9 cellular contexts compared by ENCODE assay signal in the genomic region with DNA sequence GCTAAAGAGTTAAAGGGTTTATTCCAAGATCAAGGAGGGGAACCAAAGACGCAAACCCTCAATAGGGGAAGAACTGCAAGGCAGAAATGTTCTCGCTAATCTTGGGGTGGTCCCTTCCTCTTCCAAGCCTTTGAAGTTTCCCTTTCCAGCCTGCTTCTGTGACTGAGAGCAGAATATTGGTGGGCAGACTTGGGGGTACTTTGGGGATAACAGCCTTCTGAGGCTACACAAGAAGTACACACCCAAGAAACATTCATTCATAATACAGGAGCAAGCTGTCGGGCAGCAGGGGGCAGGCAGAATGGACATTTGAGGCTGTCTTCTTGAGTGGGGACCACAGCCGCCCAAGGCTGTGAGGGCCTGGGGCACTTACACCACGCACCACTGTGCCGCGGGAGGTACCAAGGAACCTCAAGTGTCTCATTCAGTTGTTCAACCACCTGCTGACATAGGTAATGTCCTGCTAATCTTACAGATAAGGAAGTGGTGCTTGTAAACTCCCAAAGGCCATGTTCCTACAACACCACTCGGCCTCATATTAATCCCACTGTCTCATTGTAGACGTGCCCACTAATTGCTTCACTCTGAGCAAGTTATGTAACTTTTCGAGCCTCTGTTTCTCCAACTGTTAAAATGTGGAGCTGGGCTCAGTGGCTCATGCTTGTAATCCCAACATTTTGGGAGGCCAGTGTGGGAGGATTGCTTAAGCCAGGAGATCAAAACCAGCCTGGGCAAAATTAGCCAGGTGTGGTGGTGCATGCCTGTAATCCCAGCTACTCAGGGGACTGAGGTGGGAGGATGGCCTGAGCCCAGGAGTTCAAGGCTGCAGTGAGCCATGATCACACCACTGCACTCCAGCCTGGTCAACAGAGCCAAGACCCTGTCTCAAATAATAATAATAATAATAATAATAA. TPM values are rescaled to one million over a fixed set of nuclear protein-coding genes. Genes with fewer than 3 reads are reported as not detected.
DNase-seq lines count a peak whose midpoint lies in the region; ATAC-seq and TF ChIP-seq lines count a peak whose summit lies in the region.
"Had no signal": no experiment of that assay in that cellular context is flagged by ENCODE, and none has a peak within 500 bp of the region (broad histone marks: within the 10 kb centered on the region; RNA-seq: fewer than 3 reads in every experiment).

No MANE protein-coding gene starts in this region.

- no peak for ATAC-seq in CD4-positive, CD25-positive, alpha-beta regulatory T cell (ENCODE audit: low read depth in 2 of 2)
- ATAC-seq in HG02840 (IDR thresholded peaks at IDR 0.05; ENCODE audit: low FRiP score, unreplicated experiment): no peak

- 0 out of 2 replicates have a peak, but pooled peaks cover 7% of the 10 kb centered on the region for H3F3A ChIP-seq in MM.1S (ENCODE audit: insufficient read depth, low read length)

- no peak for DNase-seq in CD4-positive, CD25-positive, alpha-beta regulatory T cell
- DNase-seq in osteoblast (ENCODE audit: insufficient read length, low spot score, missing footprints) (no peak), MM.1S (no peak), GM03348 (ENCODE audit: low spot score) (no peak), endothelial cell (ENCODE audit: low spot score) (no peak)
- DNase-seq: NCI-H1092 had no signal

- TF ChIP-seq CTCF in osteoblast (IDR thresholded peaks at IDR 0.05; ENCODE audit: extremely low read depth, low read depth, low read length) (no peak), MM.1S (IDR thresholded peaks at IDR 0.05; ENCODE audit: low read length) (no peak), endothelial cell (IDR thresholded peaks at IDR 0.05; ENCODE audit: unreplicated experiment) (no peak)

- H3K4me3 ChIP-seq in CD4-positive, CD25-positive, alpha-beta regulatory T cell (ENCODE audit: low read depth, low read length): no peak overlapping the region
- H3K4me3 ChIP-seq in HUES48 (ENCODE audit: low read depth, low read length) (no peak overlapping the region), endocrine pancreas (ENCODE audit: control insufficient read depth, insufficient read depth, low read length) (no peak overlapping the region), osteoblast (ENCODE audit: insufficient read depth, low read length) (no peak overlapping the region), MM.1S (ENCODE audit: low read length) (no peak overlapping the region)

- peaks cover 15 to 40% (median 24%) of the 10 kb centered on the region in 4 donors for H3K4me1 Mint-ChIP-seq in CD4-positive, CD25-positive, alpha-beta regulatory T cell
- H3K4me1 Mint-ChIP-seq in endothelial cell (ENCODE audit: unreplicated experiment): peaks cover 21% of the 10 kb centered on the region

- no peaks in the 10 kb centered on the region for H3K9me3 ChIP-seq in CD4-positive, CD25-positive, alpha-beta regulatory T cell (ENCODE audit: control insufficient read depth in 2 of 2, low read length in 2 of 2)
- H3K9me3 ChIP-seq in HUES48 (ENCODE audit: control insufficient read depth, insufficient read depth, low read length) (no peaks in the 10 kb centered on the region), endocrine pancreas (ENCODE audit: control insufficient read depth, low read length) (no peaks in the 10 kb centered on the region), osteoblast (ENCODE audit: low read depth, low read length) (no peaks in the 10 kb centered on the region), MM.1S (replicated peaks; ENCODE audit: insufficient read depth, low read length) (no peaks in the 10 kb centered on the region)

- no peaks in the 10 kb centered on the region for H3K27me3 ChIP-seq in CD4-positive, CD25-positive, alpha-beta regulatory T cell (ENCODE audit: control insufficient read depth, insufficient read depth, low read length)
- H3K27me3 ChIP-seq in HUES48 (ENCODE audit: control insufficient read depth, insufficient read depth, low read length) (no peaks in the 10 kb centered on the region), endocrine pancreas (ENCODE audit: control insufficient read depth, insufficient read depth, low read length) (no peaks in the 10 kb centered on the region), osteoblast (ENCODE audit: insufficient read depth, low read length) (no peaks in the 10 kb centered on the region), MM.1S (replicated peaks; ENCODE audit: insufficient read depth, low read length) (no peaks in the 10 kb centered on the region)

- peak overlapping the region; percentile 67 to 95 (median 84) for H3K4me3 Mint-ChIP-seq in CD4-positive, CD25-positive, alpha-beta regulatory T cell
- no peak overlapping the region for H3K4me3 Mint-ChIP-seq in endothelial cell (ENCODE audit: unreplicated experiment)

- H3K4me2 ChIP-seq in osteoblast (ENCODE audit: insufficient read depth, low read length) (no peak overlapping the region), MM.1S (ENCODE audit: low read depth, low read length) (no peak overlapping the region)

- H3K36me3 ChIP-seq in CD4-positive, CD25-positive, alpha-beta regulatory T cell (ENCODE audit: control insufficient read depth, insufficient read depth, low read length): no peaks in the 10 kb centered on the region
- H3K36me3 ChIP-seq in HUES48 (ENCODE audit: control insufficient read depth, insufficient read depth, low read length) (peaks cover 14% of the 10 kb centered on the region; the same call in 1 of the 2 replicates), endocrine pancreas (ENCODE audit: control insufficient read depth, insufficient read depth, low read length) (no peaks in the 10 kb centered on the region), osteoblast (ENCODE audit: insufficient read depth, low read length) (peaks cover 10% of the 10 kb centered on the region), MM.1S (replicated peaks; ENCODE audit: insufficient read depth, low read length) (no peaks in the 10 kb centered on the region)

- peaks cover 4% of the 10 kb centered on the region for H3K36me3 Mint-ChIP-seq in CD4-positive, CD25-positive, alpha-beta regulatory T cell
- H3K36me3 Mint-ChIP-seq in endothelial cell (ENCODE audit: low read depth, unreplicated experiment): peaks cover 3% of the 10 kb centered on the region

- H3K27ac ChIP-seq in CD4-positive, CD25-positive, alpha-beta regulatory T cell (ENCODE audit: insufficient read depth, low read length, poor library complexity, severe bottlenecking): no peak overlapping the region
- H3K27ac ChIP-seq in HUES48 (ENCODE audit: low read depth, low read length): peak overlapping the region; percentile 47
- H3K27ac ChIP-seq in osteoblast (ENCODE audit: low read depth, low read length): no peak overlapping the region
- no peak overlapping the region for H3K27ac ChIP-seq in MM.1S (ENCODE audit: low read length)

- peaks cover 28% of the 10 kb centered on the region for H3K4me1 ChIP-seq in CD4-positive, CD25-positive, alpha-beta regulatory T cell (ENCODE audit: control insufficient read depth, insufficient read depth, low read length, poor library complexity, severe bottlenecking)
- peaks cover 20% of the 10 kb centered on the region for H3K4me1 ChIP-seq in HUES48 (ENCODE audit: control insufficient read depth, insufficient read depth, low read length)
- H3K4me1 ChIP-seq in endocrine pancreas (ENCODE audit: control insufficient read depth, insufficient read depth, low read length): peaks cover 19% of the 10 kb centered on the region
- H3K4me1 ChIP-seq in osteoblast (ENCODE audit: insufficient read depth, low read length): peaks cover 20% of the 10 kb centered on the region
- H3K4me1 ChIP-seq in MM.1S (ENCODE audit: low read length): peaks cover 10% of the 10 kb centered on the region; the same call in 1 of the 2 replicates

- H4K20me1 ChIP-seq in osteoblast (ENCODE audit: insufficient read depth, low read length) (no peaks in the 10 kb centered on the region), MM.1S (ENCODE audit: insufficient read depth, low read length) (no peaks in the 10 kb centered on the region)

- no peaks in the 10 kb centered on the region for H3K27me3 Mint-ChIP-seq in CD4-positive, CD25-positive, alpha-beta regulatory T cell
- H3K27me3 Mint-ChIP-seq in endothelial cell (ENCODE audit: unreplicated experiment): peaks cover 2% of the 10 kb centered on the region

- H3K79me2 ChIP-seq in osteoblast (ENCODE audit: insufficient read depth, low read length) (peaks cover 23% of the 10 kb centered on the region), MM.1S (ENCODE audit: low read length) (peaks cover 22% of the 10 kb centered on the region)

- H2AFZ ChIP-seq in osteoblast (ENCODE audit: low read length) (peak overlapping the region; percentile 15), MM.1S (ENCODE audit: low read length) (no peak overlapping the region)

- H3K27ac Mint-ChIP-seq in CD4-positive, CD25-positive, alpha-beta regulatory T cell: peak overlapping the region in 2 of 3 donors; percentile 81 to 86
- no peak overlapping the region for H3K27ac Mint-ChIP-seq in endothelial cell (ENCODE audit: unreplicated experiment)

- no peaks in the 10 kb centered on the region for H3K9me3 Mint-ChIP-seq in CD4-positive, CD25-positive, alpha-beta regulatory T cell
- no peaks in the 10 kb centered on the region for H3K9me3 Mint-ChIP-seq in endothelial cell (ENCODE audit: unreplicated experiment)

- H3K9ac ChIP-seq in HUES48 (ENCODE audit: low read depth, low read length) (no peak overlapping the region), endocrine pancreas (ENCODE audit: control insufficient read depth, insufficient read depth, low read length) (peak overlapping the region; percentile 16), MM.1S (ENCODE audit: low read length) (no peak overlapping the region)

- no peaks in the 10 kb centered on the region for H3K9me2 ChIP-seq in MM.1S (replicated peaks; ENCODE audit: insufficient read depth, low read length)

RNA-seq across cellular contexts. Expression of a gene that starts 2.5 kb away (rescaled TPM):
- total RNA-seq in CD4-positive, CD25-positive, alpha-beta regulatory T cell: 14.0 TPM
- 10 to 100 TPM; 34.0 to 44.0 (median 40.5) TPM for polyA plus RNA-seq in CD4-positive, CD25-positive, alpha-beta regulatory T cell
- total RNA-seq in osteoblast: 17.1 and 19.9 TPM in 2 replicates
- total RNA-seq in endothelial cell (ENCODE audit: unreplicated experiment): 39.3 TPM
